ENCODE assay signal across 1 cellular context in the genomic region with DNA sequence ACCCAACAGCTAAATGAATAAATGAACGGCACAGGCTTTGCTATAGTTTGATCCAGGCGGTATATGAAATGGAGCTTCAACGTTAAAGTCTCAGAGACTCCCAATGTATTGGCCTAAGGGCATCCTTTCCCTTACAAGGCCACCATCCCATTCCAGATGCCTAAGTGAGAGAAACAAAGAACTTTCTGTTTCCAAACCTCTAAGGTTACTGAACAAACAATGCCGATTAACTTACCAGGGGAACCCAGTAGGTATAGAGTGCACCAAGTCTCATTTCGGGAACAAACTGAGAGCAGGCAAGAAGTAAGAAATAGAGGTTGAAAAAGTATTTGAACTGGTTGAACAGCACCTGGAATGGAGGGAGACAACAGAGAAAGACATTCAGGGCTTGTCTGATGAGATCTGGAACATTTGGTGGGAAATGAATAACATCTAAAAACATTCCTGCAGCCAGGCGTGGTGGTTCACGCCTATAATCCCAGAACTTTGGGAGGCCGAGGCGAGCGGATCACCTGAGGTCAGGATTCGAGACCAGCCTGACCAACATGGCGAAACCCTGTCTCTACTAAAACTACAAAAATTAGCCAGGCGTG.
TF ChIP-seq lines count a peak whose summit lies in the region.

No MANE protein-coding gene starts in this region.

TF ChIP-seq in HepG2, 621 proteins besides CTCF, POLR2A, EP300 and RAD21 (continued from another document and continues in another):
- TF ChIP-seq, protein P1, sequence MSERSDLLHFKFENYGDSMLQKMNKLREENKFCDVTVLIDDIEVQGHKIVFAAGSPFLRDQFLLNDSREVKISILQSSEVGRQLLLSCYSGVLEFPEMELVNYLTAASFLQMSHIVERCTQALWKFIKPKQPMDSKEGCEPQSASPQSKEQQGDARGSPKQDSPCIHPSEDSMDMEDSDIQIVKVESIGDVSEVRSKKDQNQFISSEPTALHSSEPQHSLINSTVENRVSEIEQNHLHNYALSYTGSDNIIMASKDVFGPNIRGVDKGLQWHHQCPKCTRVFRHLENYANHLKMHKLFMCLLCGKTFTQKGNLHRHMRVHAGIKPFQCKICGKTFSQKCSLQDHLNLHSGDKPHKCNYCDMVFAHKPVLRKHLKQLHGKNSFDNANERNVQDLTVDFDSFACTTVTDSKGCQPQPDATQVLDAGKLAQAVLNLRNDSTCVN (CRISPR knock-in tag; IDR thresholded peaks at IDR 0.05; ENCODE audit: borderline replicate concordance), result no peak
- TF ChIP-seq, protein P2, sequence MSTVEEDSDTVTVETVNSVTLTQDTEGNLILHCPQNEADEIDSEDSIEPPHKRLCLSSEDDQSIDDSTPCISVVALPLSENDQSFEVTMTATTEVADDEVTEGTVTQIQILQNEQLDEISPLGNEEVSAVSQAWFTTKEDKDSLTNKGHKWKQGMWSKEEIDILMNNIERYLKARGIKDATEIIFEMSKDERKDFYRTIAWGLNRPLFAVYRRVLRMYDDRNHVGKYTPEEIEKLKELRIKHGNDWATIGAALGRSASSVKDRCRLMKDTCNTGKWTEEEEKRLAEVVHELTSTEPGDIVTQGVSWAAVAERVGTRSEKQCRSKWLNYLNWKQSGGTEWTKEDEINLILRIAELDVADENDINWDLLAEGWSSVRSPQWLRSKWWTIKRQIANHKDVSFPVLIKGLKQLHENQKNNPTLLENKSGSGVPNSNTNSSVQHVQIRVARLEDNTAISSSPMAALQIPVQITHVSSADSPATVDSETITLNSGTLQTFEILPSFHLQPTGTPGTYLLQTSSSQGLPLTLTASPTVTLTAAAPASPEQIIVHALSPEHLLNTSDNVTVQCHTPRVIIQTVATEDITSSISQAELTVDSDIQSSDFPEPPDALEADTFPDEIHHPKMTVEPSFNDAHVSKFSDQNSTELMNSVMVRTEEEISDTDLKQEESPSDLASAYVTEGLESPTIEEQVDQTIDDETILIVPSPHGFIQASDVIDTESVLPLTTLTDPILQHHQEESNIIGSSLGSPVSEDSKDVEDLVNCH (CRISPR knock-in tag; IDR thresholded peaks at IDR 0.05), result no peak
- TF ChIP-seq HOXD1 (CRISPR knock-in tag; IDR thresholded peaks at IDR 0.05), result no peak
- TF ChIP-seq RFX5 (IDR thresholded peaks at IDR 0.05; ENCODE audit: low read depth, low read length), result no peak
- no peak for TF ChIP-seq MYNN (CRISPR knock-in tag; IDR thresholded peaks at IDR 0.05; ENCODE audit: low read depth)
- TF ChIP-seq JUND (CRISPR knock-in tag; IDR thresholded peaks at IDR 0.05), result no peak
- TF ChIP-seq, protein P3, sequence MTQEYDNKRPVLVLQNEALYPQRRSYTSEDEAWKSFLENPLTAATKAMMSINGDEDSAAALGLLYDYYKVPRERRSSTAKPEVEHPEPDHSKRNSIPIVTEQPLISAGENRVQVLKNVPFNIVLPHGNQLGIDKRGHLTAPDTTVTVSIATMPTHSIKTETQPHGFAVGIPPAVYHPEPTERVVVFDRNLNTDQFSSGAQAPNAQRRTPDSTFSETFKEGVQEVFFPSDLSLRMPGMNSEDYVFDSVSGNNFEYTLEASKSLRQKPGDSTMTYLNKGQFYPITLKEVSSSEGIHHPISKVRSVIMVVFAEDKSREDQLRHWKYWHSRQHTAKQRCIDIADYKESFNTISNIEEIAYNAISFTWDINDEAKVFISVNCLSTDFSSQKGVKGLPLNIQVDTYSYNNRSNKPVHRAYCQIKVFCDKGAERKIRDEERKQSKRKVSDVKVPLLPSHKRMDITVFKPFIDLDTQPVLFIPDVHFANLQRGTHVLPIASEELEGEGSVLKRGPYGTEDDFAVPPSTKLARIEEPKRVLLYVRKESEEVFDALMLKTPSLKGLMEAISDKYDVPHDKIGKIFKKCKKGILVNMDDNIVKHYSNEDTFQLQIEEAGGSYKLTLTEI (CRISPR knock-in tag; conservative IDR thresholded peaks at IDR 0.05), result no peak
- TF ChIP-seq ZNF737 (CRISPR knock-in tag; IDR thresholded peaks at IDR 0.05; ENCODE audit: borderline replicate concordance), result no peak
- no peak for TF ChIP-seq ZNF879 (CRISPR knock-in tag; IDR thresholded peaks at IDR 0.05)
- TF ChIP-seq, protein P4, sequence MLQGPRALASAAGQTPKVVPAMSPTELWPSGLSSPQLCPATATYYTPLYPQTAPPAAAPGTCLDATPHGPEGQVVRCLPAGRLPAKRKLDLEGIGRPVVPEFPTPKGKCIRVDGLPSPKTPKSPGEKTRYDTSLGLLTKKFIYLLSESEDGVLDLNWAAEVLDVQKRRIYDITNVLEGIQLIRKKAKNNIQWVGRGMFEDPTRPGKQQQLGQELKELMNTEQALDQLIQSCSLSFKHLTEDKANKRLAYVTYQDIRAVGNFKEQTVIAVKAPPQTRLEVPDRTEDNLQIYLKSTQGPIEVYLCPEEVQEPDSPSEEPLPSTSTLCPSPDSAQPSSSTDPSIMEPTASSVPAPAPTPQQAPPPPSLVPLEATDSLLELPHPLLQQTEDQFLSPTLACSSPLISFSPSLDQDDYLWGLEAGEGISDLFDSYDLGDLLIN (CRISPR knock-in tag; IDR thresholded peaks at IDR 0.05; ENCODE audit: borderline replicate concordance), result no peak
- TF ChIP-seq, protein P5, sequence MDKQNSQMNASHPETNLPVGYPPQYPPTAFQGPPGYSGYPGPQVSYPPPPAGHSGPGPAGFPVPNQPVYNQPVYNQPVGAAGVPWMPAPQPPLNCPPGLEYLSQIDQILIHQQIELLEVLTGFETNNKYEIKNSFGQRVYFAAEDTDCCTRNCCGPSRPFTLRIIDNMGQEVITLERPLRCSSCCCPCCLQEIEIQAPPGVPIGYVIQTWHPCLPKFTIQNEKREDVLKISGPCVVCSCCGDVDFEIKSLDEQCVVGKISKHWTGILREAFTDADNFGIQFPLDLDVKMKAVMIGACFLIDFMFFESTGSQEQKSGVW (CRISPR knock-in tag; IDR thresholded peaks at IDR 0.05; ENCODE audit: borderline replicate concordance), result no peak
- TF ChIP-seq, protein P6, sequence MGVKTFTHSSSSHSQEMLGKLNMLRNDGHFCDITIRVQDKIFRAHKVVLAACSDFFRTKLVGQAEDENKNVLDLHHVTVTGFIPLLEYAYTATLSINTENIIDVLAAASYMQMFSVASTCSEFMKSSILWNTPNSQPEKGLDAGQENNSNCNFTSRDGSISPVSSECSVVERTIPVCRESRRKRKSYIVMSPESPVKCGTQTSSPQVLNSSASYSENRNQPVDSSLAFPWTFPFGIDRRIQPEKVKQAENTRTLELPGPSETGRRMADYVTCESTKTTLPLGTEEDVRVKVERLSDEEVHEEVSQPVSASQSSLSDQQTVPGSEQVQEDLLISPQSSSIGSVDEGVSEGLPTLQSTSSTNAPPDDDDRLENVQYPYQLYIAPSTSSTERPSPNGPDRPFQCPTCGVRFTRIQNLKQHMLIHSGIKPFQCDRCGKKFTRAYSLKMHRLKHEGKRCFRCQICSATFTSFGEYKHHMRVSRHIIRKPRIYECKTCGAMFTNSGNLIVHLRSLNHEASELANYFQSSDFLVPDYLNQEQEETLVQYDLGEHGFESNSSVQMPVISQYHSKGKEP (CRISPR knock-in tag; IDR thresholded peaks at IDR 0.05), result no peak
- no peak for TF ChIP-seq ZNF776 (CRISPR knock-in tag; IDR thresholded peaks at IDR 0.05)
- TF ChIP-seq NR2F1 (CRISPR knock-in tag; IDR thresholded peaks at IDR 0.05), result no peak
- no peak for TF ChIP-seq ZNF260 (CRISPR knock-in tag; IDR thresholded peaks at IDR 0.05; ENCODE audit: borderline replicate concordance, low read depth)
- no peak for TF ChIP-seq XBP1 (CRISPR knock-in tag; IDR thresholded peaks at IDR 0.05)
- no peak for TF ChIP-seq HMGA1 (CRISPR knock-in tag; conservative IDR thresholded peaks at IDR 0.05)
- TF ChIP-seq PITX1 (CRISPR knock-in tag; IDR thresholded peaks at IDR 0.05), result no peak
- no peak for TF ChIP-seq ZBTB20 (CRISPR knock-in tag; IDR thresholded peaks at IDR 0.05; ENCODE audit: borderline replicate concordance, low read depth)
- TF ChIP-seq ZNF605 (CRISPR knock-in tag; IDR thresholded peaks at IDR 0.05), result no peak
- no peak for TF ChIP-seq MEF2D (CRISPR knock-in tag; IDR thresholded peaks at IDR 0.05)
- TF ChIP-seq SOX13 (IDR thresholded peaks at IDR 0.05), result no peak
- TF ChIP-seq SOX13 (CRISPR knock-in tag; conservative IDR thresholded peaks at IDR 0.05 in 1 of 2, IDR thresholded peaks at IDR 0.05 in 1 of 2), result peak in 1 of 2 experiments; percentile 79; a peak in 2 of 4 replicates
- TF ChIP-seq BRD4 (CRISPR knock-in tag; IDR thresholded peaks at IDR 0.05), result no peak
- no peak for TF ChIP-seq ZNF652 (CRISPR knock-in tag; IDR thresholded peaks at IDR 0.05; ENCODE audit: borderline replicate concordance, low read depth)
- TF ChIP-seq SALL1 (CRISPR knock-in tag; IDR thresholded peaks at IDR 0.05), result no peak
- TF ChIP-seq, protein P7, sequence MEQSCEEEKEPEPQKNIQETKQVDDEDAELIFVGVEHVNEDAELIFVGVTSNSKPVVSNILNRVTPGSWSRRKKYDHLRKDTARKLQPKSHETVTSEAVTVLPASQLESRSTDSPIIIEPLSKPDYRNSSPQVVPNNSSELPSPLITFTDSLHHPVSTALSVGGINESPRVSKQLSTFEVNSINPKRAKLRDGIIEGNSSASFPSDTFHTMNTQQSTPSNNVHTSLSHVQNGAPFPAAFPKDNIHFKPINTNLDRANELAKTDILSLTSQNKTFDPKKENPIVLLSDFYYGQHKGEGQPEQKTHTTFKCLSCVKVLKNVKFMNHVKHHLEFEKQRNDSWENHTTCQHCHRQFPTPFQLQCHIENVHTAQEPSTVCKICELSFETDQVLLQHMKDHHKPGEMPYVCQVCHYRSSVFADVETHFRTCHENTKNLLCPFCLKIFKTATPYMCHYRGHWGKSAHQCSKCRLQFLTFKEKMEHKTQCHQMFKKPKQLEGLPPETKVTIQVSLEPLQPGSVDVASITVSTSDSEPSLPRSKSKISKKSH (CRISPR knock-in tag; IDR thresholded peaks at IDR 0.05; ENCODE audit: borderline replicate concordance), result no peak
- TF ChIP-seq TBL1XR1 (IDR thresholded peaks at IDR 0.05; ENCODE audit: borderline replicate concordance, low read length, partially characterized antibody), result no peak
- TF ChIP-seq, protein P8, sequence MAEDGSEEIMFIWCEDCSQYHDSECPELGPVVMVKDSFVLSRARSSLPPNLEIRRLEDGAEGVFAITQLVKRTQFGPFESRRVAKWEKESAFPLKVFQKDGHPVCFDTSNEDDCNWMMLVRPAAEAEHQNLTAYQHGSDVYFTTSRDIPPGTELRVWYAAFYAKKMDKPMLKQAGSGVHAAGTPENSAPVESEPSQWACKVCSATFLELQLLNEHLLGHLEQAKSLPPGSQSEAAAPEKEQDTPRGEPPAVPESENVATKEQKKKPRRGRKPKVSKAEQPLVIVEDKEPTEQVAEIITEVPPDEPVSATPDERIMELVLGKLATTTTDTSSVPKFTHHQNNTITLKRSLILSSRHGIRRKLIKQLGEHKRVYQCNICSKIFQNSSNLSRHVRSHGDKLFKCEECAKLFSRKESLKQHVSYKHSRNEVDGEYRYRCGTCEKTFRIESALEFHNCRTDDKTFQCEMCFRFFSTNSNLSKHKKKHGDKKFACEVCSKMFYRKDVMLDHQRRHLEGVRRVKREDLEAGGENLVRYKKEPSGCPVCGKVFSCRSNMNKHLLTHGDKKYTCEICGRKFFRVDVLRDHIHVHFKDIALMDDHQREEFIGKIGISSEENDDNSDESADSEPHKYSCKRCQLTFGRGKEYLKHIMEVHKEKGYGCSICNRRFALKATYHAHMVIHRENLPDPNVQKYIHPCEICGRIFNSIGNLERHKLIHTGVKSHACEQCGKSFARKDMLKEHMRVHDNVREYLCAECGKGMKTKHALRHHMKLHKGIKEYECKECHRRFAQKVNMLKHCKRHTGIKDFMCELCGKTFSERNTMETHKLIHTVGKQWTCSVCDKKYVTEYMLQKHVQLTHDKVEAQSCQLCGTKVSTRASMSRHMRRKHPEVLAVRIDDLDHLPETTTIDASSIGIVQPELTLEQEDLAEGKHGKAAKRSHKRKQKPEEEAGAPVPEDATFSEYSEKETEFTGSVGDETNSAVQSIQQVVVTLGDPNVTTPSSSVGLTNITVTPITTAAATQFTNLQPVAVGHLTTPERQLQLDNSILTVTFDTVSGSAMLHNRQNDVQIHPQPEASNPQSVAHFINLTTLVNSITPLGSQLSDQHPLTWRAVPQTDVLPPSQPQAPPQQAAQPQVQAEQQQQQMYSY (CRISPR knock-in tag; IDR thresholded peaks at IDR 0.05), result no peak
- TF ChIP-seq, protein P9, sequence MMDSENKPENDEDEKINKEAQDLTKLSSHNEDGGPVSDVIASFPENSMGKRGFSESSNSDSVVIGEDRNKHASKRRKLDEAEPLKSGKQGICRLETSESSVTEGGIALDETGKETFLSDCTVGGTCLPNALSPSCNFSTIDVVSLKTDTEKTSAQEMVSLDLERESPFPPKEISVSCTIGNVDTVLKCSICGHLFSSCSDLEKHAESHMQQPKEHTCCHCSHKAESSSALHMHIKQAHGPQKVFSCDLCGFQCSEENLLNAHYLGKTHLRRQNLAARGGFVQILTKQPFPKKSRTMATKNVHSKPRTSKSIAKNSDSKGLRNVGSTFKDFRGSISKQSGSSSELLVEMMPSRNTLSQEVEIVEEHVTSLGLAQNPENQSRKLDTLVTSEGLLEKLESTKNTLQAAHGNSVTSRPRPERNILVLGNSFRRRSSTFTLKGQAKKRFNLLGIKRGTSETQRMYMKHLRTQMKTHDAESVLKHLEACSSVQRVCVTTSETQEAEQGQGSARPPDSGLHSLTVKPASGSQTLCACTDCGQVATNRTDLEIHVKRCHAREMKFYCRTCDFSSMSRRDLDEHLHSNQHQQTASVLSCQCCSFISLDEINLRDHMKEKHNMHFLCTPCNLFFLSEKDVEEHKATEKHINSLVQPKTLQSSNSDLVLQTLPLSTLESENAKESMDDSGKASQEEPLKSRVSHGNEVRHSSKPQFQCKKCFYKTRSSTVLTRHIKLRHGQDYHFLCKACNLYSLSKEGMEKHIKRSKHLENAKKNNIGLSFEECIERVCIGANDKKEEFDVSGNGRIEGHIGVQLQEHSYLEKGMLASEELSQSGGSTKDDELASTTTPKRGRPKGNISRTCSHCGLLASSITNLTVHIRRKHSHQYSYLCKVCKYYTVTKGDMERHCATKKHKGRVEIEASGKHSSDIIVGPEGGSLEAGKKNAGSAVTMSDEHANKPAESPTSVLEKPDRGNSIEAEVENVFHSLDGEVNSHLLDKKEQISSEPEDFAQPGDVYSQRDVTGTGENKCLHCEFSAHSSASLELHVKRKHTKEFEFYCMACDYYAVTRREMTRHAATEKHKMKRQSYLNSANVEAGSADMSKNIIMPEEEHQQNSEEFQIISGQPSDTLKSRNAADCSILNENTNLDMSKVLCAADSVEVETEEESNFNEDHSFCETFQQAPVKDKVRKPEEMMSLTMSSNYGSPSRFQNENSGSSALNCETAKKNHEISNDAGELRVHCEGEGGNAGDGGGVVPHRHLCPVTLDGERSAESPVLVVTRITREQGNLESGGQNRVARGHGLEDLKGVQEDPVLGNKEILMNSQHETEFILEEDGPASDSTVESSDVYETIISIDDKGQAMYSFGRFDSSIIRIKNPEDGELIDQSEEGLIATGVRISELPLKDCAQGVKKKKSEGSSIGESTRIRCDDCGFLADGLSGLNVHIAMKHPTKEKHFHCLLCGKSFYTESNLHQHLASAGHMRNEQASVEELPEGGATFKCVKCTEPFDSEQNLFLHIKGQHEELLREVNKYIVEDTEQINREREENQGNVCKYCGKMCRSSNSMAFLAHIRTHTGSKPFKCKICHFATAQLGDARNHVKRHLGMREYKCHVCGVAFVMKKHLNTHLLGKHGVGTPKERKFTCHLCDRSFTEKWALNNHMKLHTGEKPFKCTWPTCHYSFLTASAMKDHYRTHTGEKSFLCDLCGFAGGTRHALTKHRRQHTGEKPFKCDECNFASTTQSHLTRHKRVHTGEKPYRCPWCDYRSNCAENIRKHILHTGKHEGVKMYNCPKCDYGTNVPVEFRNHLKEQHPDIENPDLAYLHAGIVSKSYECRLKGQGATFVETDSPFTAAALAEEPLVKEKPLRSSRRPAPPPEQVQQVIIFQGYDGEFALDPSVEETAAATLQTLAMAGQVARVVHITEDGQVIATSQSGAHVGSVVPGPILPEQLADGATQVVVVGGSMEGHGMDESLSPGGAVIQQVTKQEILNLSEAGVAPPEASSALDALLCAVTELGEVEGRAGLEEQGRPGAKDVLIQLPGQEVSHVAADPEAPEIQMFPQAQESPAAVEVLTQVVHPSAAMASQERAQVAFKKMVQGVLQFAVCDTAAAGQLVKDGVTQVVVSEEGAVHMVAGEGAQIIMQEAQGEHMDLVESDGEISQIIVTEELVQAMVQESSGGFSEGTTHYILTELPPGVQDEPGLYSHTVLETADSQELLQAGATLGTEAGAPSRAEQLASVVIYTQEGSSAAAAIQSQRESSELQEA (CRISPR knock-in tag; IDR thresholded peaks at IDR 0.05; ENCODE audit: not compliant biosample characterization), result no peak
